ENCODE assay signal across 8 cellular contexts in the genomic region with DNA sequence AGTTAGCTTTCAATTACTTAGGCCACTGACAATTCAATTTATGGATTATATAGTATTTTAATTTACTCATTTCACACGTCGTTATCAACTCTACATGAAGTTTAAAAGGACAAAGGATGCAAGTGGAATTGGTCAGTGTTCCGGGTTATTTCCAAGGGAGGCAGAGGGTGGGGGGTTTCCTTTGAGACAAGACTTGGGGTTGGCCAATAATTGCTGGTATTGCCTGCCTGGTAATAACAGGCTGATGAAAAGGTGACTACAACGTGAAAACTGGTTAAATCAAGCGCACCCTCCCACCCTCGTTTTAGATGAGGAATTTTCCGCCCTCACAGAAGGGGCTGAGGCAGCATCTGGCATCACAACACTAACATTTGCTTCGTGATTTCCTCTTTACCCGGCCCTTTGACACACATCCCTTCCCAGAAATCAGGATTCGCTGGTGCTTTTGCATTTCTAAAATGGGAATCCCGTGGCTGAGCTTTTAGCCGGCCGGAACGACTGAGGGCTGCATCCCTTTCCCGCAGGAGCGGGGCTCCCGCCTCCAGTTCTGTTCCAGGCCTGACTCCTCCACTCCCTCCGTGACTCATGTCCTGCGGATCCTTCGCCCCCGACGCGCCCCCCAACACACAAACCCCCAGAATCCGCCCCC. TPM values are rescaled to one million over a fixed set of nuclear protein-coding genes. Genes with fewer than 3 reads are reported as not detected.
DNase-seq lines count a peak whose midpoint lies in the region; ATAC-seq and TF ChIP-seq lines count a peak whose summit lies in the region.

No MANE protein-coding gene starts in this region.

- peaks cover 15% of the 10 kb centered on the region for H3K4me1 ChIP-seq in ACC112 (ENCODE audit: control insufficient read depth, insufficient read depth, low read length, unreplicated experiment)

- H3K79me2 ChIP-seq in ACC112 (ENCODE audit: control insufficient read depth, insufficient read depth, low read length, unreplicated experiment), result peaks cover 13% of the 10 kb centered on the region

- ATAC-seq in HG03460 (IDR thresholded peaks at IDR 0.05; ENCODE audit: unreplicated experiment), result no peak

- TF ChIP-seq CTCF in GM13976 (IDR thresholded peaks at IDR 0.05; ENCODE audit: borderline replicate concordance, control extremely low read depth, extremely low read depth, insufficient read depth, missing control alignments) (no peak), cardiac fibroblast (IDR thresholded peaks at IDR 0.05; ENCODE audit: low read depth, low read length) (no peak), kidney epithelial cell (IDR thresholded peaks at IDR 0.05; ENCODE audit: insufficient read depth, low read length, poor library complexity, severe bottlenecking) (no peak)

- DNase-seq in GM13976 (ENCODE audit: low spot score) (peak; percentile 33), cardiac fibroblast (ENCODE audit: low read depth in 2 of 2) (peak in 1 of 2 donors; percentile 65), kidney epithelial cell (ENCODE audit: low read depth) (peak; percentile 56), GM19240 (ENCODE audit: insufficient read length, low spot score) (no peak)
- peak; percentile 57 for DNase-seq in stimulated activated CD4-positive, alpha-beta T cell treated with anti-CD3 and anti-CD28 coated beads, Interleukin-4, amount 100 ng/mL, for 24 hours

- peak overlapping the region; percentile 98 for H3K27ac ChIP-seq in ACC112 (ENCODE audit: low read depth, low read length)

- H3K36me3 ChIP-seq in ACC112 (ENCODE audit: insufficient read depth, low read length) (peaks cover 11% of the 10 kb centered on the region), kidney epithelial cell (ENCODE audit: control insufficient read depth, insufficient read depth, low read length) (peaks cover 4% of the 10 kb centered on the region)

- H3K27me3 ChIP-seq in ACC112 (ENCODE audit: insufficient read depth, low read length) (no peaks in the 10 kb centered on the region), kidney epithelial cell (ENCODE audit: control insufficient read depth, insufficient read depth, low read length) (no peaks in the 10 kb centered on the region)

- H3K4me3 ChIP-seq in ACC112 (ENCODE audit: low read depth, low read length) (peak overlapping the region; percentile 81), cardiac fibroblast (replicated peaks in 1 of 2; ENCODE audit: low read depth in 2 of 2, low read length in 2 of 2) (peak overlapping the region; percentile 50 to 59), kidney epithelial cell (ENCODE audit: low read depth, low read length) (peak overlapping the region; percentile 43)

- H2AFZ ChIP-seq in ACC112 (ENCODE audit: low read length, unreplicated experiment), result peak overlapping the region; percentile 48

- in situ Hi-C loops in GM13976 (cut with MboI; ENCODE audit: low sequenced_read_pairs, unreplicated experiment), result no loop called here

TF ChIP-seq in PFSK-1, 5 proteins besides CTCF, POLR2A, EP300 and RAD21:
- TF ChIP-seq, protein P1, sequence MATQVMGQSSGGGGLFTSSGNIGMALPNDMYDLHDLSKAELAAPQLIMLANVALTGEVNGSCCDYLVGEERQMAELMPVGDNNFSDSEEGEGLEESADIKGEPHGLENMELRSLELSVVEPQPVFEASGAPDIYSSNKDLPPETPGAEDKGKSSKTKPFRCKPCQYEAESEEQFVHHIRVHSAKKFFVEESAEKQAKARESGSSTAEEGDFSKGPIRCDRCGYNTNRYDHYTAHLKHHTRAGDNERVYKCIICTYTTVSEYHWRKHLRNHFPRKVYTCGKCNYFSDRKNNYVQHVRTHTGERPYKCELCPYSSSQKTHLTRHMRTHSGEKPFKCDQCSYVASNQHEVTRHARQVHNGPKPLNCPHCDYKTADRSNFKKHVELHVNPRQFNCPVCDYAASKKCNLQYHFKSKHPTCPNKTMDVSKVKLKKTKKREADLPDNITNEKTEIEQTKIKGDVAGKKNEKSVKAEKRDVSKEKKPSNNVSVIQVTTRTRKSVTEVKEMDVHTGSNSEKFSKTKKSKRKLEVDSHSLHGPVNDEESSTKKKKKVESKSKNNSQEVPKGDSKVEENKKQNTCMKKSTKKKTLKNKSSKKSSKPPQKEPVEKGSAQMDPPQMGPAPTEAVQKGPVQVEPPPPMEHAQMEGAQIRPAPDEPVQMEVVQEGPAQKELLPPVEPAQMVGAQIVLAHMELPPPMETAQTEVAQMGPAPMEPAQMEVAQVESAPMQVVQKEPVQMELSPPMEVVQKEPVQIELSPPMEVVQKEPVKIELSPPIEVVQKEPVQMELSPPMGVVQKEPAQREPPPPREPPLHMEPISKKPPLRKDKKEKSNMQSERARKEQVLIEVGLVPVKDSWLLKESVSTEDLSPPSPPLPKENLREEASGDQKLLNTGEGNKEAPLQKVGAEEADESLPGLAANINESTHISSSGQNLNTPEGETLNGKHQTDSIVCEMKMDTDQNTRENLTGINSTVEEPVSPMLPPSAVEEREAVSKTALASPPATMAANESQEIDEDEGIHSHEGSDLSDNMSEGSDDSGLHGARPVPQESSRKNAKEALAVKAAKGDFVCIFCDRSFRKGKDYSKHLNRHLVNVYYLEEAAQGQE (IDR thresholded peaks at IDR 0.05; ENCODE audit: insufficient read depth in 1 of 2, low read depth in 2 of 2, low read length in 2 of 2), result no peak
- no peak; the same call in 1 of the 2 replicates for TF ChIP-seq SIN3A (IDR thresholded peaks at IDR 0.05; ENCODE audit: borderline replicate concordance, insufficient read depth, low read length)
- no peak for TF ChIP-seq FOXP2 (optimal IDR thresholded peaks at IDR 0.05; ENCODE audit: borderline replicate concordance, extremely low read depth, extremely low read length, insufficient read depth)
- peak; percentile 53; the same call in 1 of the 2 replicates for TF ChIP-seq TAF1 (IDR thresholded peaks at IDR 0.05; ENCODE audit: borderline replicate concordance, insufficient read depth, low read length)
- no peak for TF ChIP-seq POLR2AphosphoS5 (IDR thresholded peaks at IDR 0.05; ENCODE audit: low read depth, low read length)
TF ChIP-seq in PFSK-1: peak in this region for 1.

RNA-seq across cellular contexts. Expression of a gene that starts 1.0 kb away (rescaled TPM):
- polyA plus RNA-seq in PFSK-1 (2012; ENCODE audit: insufficient read length, low read depth), result 30.6 TPM
- total RNA-seq in kidney epithelial cell, result 18.2 and 19.5 TPM in 2 replicates
